1 cellular context compared by ENCODE assay signal in the genomic region with DNA sequence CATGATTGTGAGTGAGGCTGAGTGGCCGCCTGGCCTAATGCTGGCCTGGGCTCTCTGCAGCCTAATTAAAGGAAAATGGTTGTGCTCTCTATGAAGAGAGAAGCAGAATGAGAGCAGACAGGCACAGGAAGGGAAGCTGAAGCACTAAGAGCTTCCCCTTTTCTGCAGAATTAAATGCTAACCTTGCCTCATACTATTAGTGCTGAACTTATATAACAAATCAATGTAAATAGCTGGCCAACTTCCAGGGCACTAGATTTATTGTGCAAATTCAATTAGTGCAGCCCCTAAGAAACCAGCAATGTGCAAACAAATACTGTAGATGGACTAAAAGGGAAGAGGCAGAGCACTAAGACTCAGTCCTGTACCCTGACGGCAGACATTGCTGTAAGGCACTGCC.
TF ChIP-seq lines count a peak whose summit lies in the region.

No MANE protein-coding gene starts in this region.

TF ChIP-seq in GM12878, 131 proteins besides CTCF, POLR2A, EP300 and RAD21:
- TF ChIP-seq RCOR1 (conservative IDR thresholded peaks at IDR 0.05; ENCODE audit: low read depth, low read length), result no peak
- no peak for TF ChIP-seq POLR2AphosphoS5 (IDR thresholded peaks at IDR 0.05; ENCODE audit: low read length)
- peak; percentile 11; the same call in 1 of the 2 replicates for TF ChIP-seq SPI1 (IDR thresholded peaks at IDR 0.05; ENCODE audit: borderline replicate concordance, insufficient read depth, low read depth, low read length)
